Comparison of ENCODE assay signal across 8 cellular contexts in the genomic region with DNA sequence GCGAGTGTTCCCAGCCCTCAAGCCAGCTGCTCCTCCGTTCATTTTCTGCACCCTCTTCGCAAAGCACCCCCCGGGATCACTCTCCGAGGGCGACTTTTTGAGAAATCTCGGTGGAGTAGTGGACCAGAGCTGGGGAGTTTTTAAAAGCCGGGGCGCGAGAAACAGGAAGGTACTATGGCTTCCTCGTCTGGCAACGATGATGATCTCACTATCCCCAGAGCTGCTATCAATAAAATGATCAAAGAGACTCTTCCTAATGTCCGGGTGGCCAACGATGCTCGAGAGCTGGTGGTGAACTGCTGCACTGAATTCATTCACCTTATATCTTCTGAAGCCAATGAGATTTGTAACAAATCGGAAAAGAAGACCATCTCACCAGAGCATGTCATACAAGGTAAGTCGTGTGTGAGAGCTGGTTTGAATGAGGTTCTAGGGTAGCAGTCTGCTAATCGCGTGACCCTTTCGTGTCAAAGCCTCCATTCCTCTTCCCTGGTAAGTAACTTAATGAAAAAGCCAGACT. TPM values are rescaled to one million over a fixed set of nuclear protein-coding genes. Genes with fewer than 3 reads are reported as not detected.
A peak's percentile ranks its signal among the peaks of the same experiment; 100 is the strongest.
DNase-seq lines count a peak whose midpoint lies in the region; ATAC-seq and TF ChIP-seq lines count a peak whose summit lies in the region.

No MANE protein-coding gene starts in this region.

- in situ Hi-C loops in Panc1 (cut with HindIII; ENCODE audit: low pct_unique_long_range_greater_than_20kb, low sequenced_read_pairs): no loop called here

- ATAC-seq in GM18867 (IDR thresholded peaks at IDR 0.05; ENCODE audit: unreplicated experiment) (peak; percentile 18), HG03095 (IDR thresholded peaks at IDR 0.05; ENCODE audit: unreplicated experiment) (peak; percentile 26), Panc1 (peak; percentile 2; the same call in 1 of the 2 replicates), heart left ventricle (peak in 2 of 4 donors; percentile 3 to 7), psoas muscle (peak in 2 of 4 donors; percentile 11 to 26)
- ATAC-seq in activated naive CD4-positive, alpha-beta T cell treated with anti-CD3 and anti-CD28 coated beads, Interleukin-2, amount 50 U/mL, for 72 hours: peak; percentile 36 to 53

- H3K27me3 ChIP-seq in Panc1 (ENCODE audit: control insufficient read depth, insufficient read depth, low read length): no peaks in the 10 kb centered on the region
- no peaks in the 10 kb centered on the region for H3K27me3 ChIP-seq in heart left ventricle
- no peaks in the 10 kb centered on the region for H3K27me3 ChIP-seq in psoas muscle (ENCODE audit: insufficient read depth in 3 of 3, low read length in 2 of 3)

- CTCF ChIA-PET in Panc1 (lab: Charles Lee): interaction anchor here (1.4 kb wide), 1 partner anchor 41 kb away, joined by 6 read pairs; no protein-coding TSS in a partner anchor

- intact Hi-C loops in Panc1 (cut with micrococcal nuclease; ENCODE audit: unreplicated experiment): no loop called here
- intact Hi-C loops in heart left ventricle (cut with DNase I): loop anchor here in 6 of 10 donors (5.0 to 10.0 kb wide), 7 partner anchors 39 to 501 kb away; a partner anchor contains a TSS
- intact Hi-C loops in psoas muscle (cut with DNase I): loop anchor here (5.0 kb wide), 2 partner anchors 44 to 101 kb away; a partner anchor contains a TSS

- H3K9me3 ChIP-seq in Panc1 (ENCODE audit: control insufficient read depth, insufficient read depth, low read depth, low read length) (no peaks in the 10 kb centered on the region), heart left ventricle (no peaks in the 10 kb centered on the region), psoas muscle (no peaks in the 10 kb centered on the region)

- no peaks in the 10 kb centered on the region for H3K9me3 Mint-ChIP-seq in activated naive CD4-positive, alpha-beta T cell treated with anti-CD3 and anti-CD28 coated beads, Interleukin-2, amount 50 U/mL, for 72 hours

- POLR2A ChIA-PET in Panc1 (lab: Charles Lee): no interaction called here

- no peak for TF ChIP-seq POLR2A in heart left ventricle (IDR thresholded peaks at IDR 0.05)

- H3K36me3 ChIP-seq in Panc1 (ENCODE audit: control insufficient read depth, insufficient read depth, low read length) (peaks cover 3% of the 10 kb centered on the region), heart left ventricle (peaks cover 0 to 9% (median 0%) of the 10 kb centered on the region in 9 donors), psoas muscle (ENCODE audit: insufficient read depth in 1 of 2, low read depth in 1 of 2) (no peaks in the 10 kb centered on the region)

- H3K4me1 ChIP-seq in Panc1 (ENCODE audit: control insufficient read depth, insufficient read depth, low read length) (peaks cover 5% of the 10 kb centered on the region), heart left ventricle (peaks cover 0 to 45% (median 34%) of the 10 kb centered on the region in 12 donors), psoas muscle (peaks cover 31% of the 10 kb centered on the region)

- DNase-seq in Panc1 (ENCODE audit: low read depth, low spot score) (no peak), heart left ventricle (peak in 3 of 5 donors; percentile 7 to 22 (median 18)), psoas muscle (no peak), NCI-H1436 (lab: John Stamatoyannopoulos, UW) (no peak)
- DNase-seq in activated naive CD4-positive, alpha-beta T cell treated with anti-CD3 and anti-CD28 coated beads, Interleukin-2, amount 50 U/mL, for 72 hours (ENCODE audit: low spot score in 2 of 2): peak in 1 of 2 donors; percentile 35

- TF ChIP-seq CTCF in C4-2B (conservative IDR thresholded peaks at IDR 0.05) (no peak), Panc1 (IDR thresholded peaks at IDR 0.05) (no peak), heart left ventricle (IDR thresholded peaks at IDR 0.05) (no peak), psoas muscle (IDR thresholded peaks at IDR 0.05) (no peak)

- peak overlapping the region; percentile 97 to 99 for H3K27ac Mint-ChIP-seq in activated naive CD4-positive, alpha-beta T cell treated with anti-CD3 and anti-CD28 coated beads, Interleukin-2, amount 50 U/mL, for 72 hours

- H3K4me3 ChIP-seq in Panc1 (ENCODE audit: low read depth in 2 of 2, low read length in 2 of 2) (peak overlapping the region; percentile 87 to 96), heart left ventricle (peak overlapping the region; percentile 65 to 98 (median 92)), psoas muscle (peak overlapping the region; percentile 93)

- 0 to 1% (median 0%) methylated on average over 20 of the region's 20 CpGs for WGBS in heart left ventricle, 4 donors
- WGBS in psoas muscle, 3 donors: 0 to 1% (median 0%) methylated on average over 20 of the region's 20 CpGs

- H3K27ac ChIP-seq in C4-2B: peak overlapping the region; percentile 89
- peak overlapping the region; percentile 97 for H3K27ac ChIP-seq in Panc1 (ENCODE audit: low read length)
- H3K27ac ChIP-seq in heart left ventricle: peak overlapping the region; percentile 82 to 98 (median 94)
- H3K27ac ChIP-seq in psoas muscle: peak overlapping the region; percentile 94

- peaks cover 36% of the 10 kb centered on the region in 2 donors for H3K36me3 Mint-ChIP-seq in activated naive CD4-positive, alpha-beta T cell treated with anti-CD3 and anti-CD28 coated beads, Interleukin-2, amount 50 U/mL, for 72 hours

- BruUV-seq in Panc1 (replicated peaks; lab: Mats Ljungman, UMichigan): no TSS peak

RNA-seq across cellular contexts. Expression of a gene that starts 0.8 kb away (rescaled TPM):
- 39.0 TPM for total RNA-seq in Panc1 (2021; ENCODE audit: unreplicated experiment)
- polyA plus RNA-seq in Panc1 (2012; ENCODE audit: insufficient read length): 22.4 TPM
- total RNA-seq in activated naive CD4-positive, alpha-beta T cell treated with anti-CD3 and anti-CD28 coated beads, Interleukin-2, amount 50 U/mL, for 72 hours: 10 to 100 TPM; 78.8 to 93.0 TPM
- 10 to 100 TPM; 21.6 to 45.1 (median 37.8) TPM for total RNA-seq in heart left ventricle
- polyA plus RNA-seq in heart left ventricle: 10 to 100 TPM in 1 of 2 donors, 1 to 10 TPM in 1; 4.6 to 29.3 TPM
- 10 to 100 TPM; 38.1 to 46.7 (median 42.6) TPM for total RNA-seq in psoas muscle
- polyA plus RNA-seq in psoas muscle: 10 to 100 TPM; 13.6 to 35.6 (median 21.5) TPM

Comparison
In these comparisons a context has a peak if more than half of its experiments do, and no peak if none do; other contexts are left out.
1. DNase-seq: peak in heart left ventricle (3 of 5); none in Panc1 (single experiment), psoas muscle (0 of 2) and NCI-H1436 (single experiment).
2. Peak in every context shown above with its lines, with median percentiles within 50 percentile points of each other: H3K27ac ChIP-seq and H3K4me3 ChIP-seq.